ENCODE assay signal across 2 cellular contexts in the genomic region with DNA sequence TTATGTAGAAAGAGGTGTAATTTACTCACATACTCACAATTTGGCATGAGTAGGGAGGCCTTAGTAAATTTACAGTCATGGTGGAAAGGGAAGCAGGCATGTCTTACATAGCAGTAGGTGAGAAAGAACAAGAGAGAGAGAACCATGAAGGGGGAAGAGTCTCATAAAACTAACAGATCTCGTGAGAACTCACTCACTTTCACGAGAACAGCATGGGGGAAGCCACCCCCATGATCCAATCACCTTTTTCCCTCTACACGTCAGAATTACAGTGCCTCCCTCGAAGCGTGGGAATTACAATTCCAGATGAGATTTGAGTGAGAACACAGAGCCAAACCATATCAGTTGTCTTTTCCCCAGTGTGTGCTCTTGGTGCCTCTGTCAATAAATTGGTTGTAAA.
TF ChIP-seq lines count a peak whose summit lies in the region.

No MANE protein-coding gene starts in this region.

TF ChIP-seq in GM23338, 12 proteins besides CTCF, POLR2A, EP300 and RAD21 (continued from another document):
- no peak for TF ChIP-seq ZNF114 (CRISPR knock-in tag; IDR thresholded peaks at IDR 0.05)
- no peak for TF ChIP-seq EZH2phosphoT487 (IDR thresholded peaks at IDR 0.05; ENCODE audit: unreplicated experiment)
- TF ChIP-seq, protein P1, sequence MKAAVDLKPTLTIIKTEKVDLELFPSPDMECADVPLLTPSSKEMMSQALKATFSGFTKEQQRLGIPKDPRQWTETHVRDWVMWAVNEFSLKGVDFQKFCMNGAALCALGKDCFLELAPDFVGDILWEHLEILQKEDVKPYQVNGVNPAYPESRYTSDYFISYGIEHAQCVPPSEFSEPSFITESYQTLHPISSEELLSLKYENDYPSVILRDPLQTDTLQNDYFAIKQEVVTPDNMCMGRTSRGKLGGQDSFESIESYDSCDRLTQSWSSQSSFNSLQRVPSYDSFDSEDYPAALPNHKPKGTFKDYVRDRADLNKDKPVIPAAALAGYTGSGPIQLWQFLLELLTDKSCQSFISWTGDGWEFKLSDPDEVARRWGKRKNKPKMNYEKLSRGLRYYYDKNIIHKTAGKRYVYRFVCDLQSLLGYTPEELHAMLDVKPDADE (IDR thresholded peaks at IDR 0.05), result no peak
- TF ChIP-seq CREB1 (CRISPR knock-in tag; IDR thresholded peaks at IDR 0.05; ENCODE audit: low read depth), result no peak
- no peak for TF ChIP-seq EZH2 (IDR thresholded peaks at IDR 0.05; ENCODE audit: low read depth, unreplicated experiment)
- TF ChIP-seq JUNB (IDR thresholded peaks at IDR 0.05; ENCODE audit: unreplicated experiment), result no peak
- no peak for TF ChIP-seq NANOG (IDR thresholded peaks at IDR 0.05; ENCODE audit: borderline replicate concordance)
- TF ChIP-seq, protein P2, sequence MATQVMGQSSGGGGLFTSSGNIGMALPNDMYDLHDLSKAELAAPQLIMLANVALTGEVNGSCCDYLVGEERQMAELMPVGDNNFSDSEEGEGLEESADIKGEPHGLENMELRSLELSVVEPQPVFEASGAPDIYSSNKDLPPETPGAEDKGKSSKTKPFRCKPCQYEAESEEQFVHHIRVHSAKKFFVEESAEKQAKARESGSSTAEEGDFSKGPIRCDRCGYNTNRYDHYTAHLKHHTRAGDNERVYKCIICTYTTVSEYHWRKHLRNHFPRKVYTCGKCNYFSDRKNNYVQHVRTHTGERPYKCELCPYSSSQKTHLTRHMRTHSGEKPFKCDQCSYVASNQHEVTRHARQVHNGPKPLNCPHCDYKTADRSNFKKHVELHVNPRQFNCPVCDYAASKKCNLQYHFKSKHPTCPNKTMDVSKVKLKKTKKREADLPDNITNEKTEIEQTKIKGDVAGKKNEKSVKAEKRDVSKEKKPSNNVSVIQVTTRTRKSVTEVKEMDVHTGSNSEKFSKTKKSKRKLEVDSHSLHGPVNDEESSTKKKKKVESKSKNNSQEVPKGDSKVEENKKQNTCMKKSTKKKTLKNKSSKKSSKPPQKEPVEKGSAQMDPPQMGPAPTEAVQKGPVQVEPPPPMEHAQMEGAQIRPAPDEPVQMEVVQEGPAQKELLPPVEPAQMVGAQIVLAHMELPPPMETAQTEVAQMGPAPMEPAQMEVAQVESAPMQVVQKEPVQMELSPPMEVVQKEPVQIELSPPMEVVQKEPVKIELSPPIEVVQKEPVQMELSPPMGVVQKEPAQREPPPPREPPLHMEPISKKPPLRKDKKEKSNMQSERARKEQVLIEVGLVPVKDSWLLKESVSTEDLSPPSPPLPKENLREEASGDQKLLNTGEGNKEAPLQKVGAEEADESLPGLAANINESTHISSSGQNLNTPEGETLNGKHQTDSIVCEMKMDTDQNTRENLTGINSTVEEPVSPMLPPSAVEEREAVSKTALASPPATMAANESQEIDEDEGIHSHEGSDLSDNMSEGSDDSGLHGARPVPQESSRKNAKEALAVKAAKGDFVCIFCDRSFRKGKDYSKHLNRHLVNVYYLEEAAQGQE (IDR thresholded peaks at IDR 0.05; ENCODE audit: unreplicated experiment), result no peak
- TF ChIP-seq, protein P3, sequence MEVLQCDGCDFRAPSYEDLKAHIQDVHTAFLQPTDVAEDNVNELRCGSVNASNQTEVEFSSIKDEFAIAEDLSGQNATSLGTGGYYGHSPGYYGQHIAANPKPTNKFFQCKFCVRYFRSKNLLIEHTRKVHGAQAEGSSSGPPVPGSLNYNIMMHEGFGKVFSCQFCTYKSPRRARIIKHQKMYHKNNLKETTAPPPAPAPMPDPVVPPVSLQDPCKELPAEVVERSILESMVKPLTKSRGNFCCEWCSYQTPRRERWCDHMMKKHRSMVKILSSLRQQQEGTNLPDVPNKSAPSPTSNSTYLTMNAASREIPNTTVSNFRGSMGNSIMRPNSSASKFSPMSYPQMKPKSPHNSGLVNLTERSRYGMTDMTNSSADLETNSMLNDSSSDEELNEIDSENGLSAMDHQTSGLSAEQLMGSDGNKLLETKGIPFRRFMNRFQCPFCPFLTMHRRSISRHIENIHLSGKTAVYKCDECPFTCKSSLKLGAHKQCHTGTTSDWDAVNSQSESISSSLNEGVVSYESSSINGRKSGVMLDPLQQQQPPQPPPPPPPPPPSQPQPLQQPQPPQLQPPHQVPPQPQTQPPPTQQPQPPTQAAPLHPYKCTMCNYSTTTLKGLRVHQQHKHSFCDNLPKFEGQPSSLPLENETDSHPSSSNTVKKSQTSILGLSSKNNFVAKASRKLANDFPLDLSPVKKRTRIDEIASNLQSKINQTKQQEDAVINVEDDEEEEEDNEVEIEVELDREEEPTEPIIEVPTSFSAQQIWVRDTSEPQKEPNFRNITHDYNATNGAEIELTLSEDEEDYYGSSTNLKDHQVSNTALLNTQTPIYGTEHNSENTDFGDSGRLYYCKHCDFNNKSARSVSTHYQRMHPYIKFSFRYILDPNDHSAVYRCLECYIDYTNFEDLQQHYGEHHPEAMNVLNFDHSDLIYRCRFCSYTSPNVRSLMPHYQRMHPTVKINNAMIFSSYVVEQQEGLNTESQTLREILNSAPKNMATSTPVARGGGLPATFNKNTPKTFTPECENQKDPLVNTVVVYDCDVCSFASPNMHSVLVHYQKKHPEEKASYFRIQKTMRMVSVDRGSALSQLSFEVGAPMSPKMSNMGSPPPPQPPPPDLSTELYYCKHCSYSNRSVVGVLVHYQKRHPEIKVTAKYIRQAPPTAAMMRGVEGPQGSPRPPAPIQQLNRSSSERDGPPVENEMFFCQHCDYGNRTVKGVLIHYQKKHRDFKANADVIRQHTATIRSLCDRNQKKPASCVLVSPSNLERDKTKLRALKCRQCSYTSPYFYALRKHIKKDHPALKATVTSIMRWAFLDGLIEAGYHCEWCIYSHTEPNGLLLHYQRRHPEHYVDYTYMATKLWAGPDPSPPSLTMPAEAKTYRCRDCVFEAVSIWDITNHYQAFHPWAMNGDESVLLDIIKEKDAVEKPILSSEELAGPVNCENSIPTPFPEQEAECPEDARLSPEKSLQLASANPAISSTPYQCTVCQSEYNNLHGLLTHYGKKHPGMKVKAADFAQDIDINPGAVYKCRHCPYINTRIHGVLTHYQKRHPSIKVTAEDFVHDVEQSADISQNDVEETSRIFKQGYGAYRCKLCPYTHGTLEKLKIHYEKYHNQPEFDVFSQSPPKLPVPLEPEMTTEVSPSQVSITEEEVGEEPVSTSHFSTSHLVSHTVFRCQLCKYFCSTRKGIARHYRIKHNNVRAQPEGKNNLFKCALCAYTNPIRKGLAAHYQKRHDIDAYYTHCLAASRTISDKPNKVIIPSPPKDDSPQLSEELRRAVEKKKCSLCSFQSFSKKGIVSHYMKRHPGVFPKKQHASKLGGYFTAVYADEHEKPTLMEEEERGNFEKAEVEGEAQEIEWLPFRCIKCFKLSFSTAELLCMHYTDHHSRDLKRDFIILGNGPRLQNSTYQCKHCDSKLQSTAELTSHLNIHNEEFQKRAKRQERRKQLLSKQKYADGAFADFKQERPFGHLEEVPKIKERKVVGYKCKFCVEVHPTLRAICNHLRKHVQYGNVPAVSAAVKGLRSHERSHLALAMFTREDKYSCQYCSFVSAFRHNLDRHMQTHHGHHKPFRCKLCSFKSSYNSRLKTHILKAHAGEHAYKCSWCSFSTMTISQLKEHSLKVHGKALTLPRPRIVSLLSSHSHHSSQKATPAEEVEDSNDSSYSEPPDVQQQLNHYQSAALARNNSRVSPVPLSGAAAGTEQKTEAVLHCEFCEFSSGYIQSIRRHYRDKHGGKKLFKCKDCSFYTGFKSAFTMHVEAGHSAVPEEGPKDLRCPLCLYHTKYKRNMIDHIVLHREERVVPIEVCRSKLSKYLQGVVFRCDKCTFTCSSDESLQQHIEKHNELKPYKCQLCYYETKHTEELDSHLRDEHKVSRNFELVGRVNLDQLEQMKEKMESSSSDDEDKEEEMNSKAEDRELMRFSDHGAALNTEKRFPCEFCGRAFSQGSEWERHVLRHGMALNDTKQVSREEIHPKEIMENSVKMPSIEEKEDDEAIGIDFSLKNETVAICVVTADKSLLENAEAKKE (CRISPR knock-in tag; IDR thresholded peaks at IDR 0.05), result no peak

TF ChIP-seq in WTC11, 78 proteins besides CTCF, POLR2A, EP300 and RAD21 (continues in another document):
- TF ChIP-seq, protein P4, sequence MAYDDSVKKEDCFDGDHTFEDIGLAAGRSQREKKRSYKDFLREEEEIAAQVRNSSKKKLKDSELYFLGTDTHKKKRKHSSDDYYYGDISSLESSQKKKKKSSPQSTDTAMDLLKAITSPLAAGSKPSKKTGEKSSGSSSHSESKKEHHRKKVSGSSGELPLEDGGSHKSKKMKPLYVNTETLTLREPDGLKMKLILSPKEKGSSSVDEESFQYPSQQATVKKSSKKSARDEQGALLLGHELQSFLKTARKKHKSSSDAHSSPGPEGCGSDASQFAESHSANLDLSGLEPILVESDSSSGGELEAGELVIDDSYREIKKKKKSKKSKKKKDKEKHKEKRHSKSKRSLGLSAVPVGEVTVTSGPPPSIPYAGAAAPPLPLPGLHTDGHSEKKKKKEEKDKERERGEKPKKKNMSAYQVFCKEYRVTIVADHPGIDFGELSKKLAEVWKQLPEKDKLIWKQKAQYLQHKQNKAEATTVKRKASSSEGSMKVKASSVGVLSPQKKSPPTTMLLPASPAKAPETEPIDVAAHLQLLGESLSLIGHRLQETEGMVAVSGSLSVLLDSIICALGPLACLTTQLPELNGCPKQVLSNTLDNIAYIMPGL (CRISPR knock-in tag; IDR thresholded peaks at IDR 0.05), result no peak
- TF ChIP-seq ZNF671 (CRISPR knock-in tag; IDR thresholded peaks at IDR 0.05), result no peak
- no peak for TF ChIP-seq ZNF416 (CRISPR knock-in tag; IDR thresholded peaks at IDR 0.05)
- TF ChIP-seq, protein P5, sequence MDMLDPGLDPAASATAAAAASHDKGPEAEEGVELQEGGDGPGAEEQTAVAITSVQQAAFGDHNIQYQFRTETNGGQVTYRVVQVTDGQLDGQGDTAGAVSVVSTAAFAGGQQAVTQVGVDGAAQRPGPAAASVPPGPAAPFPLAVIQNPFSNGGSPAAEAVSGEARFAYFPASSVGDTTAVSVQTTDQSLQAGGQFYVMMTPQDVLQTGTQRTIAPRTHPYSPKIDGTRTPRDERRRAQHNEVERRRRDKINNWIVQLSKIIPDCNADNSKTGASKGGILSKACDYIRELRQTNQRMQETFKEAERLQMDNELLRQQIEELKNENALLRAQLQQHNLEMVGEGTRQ (CRISPR knock-in tag; IDR thresholded peaks at IDR 0.05), result no peak
- TF ChIP-seq, protein P6, sequence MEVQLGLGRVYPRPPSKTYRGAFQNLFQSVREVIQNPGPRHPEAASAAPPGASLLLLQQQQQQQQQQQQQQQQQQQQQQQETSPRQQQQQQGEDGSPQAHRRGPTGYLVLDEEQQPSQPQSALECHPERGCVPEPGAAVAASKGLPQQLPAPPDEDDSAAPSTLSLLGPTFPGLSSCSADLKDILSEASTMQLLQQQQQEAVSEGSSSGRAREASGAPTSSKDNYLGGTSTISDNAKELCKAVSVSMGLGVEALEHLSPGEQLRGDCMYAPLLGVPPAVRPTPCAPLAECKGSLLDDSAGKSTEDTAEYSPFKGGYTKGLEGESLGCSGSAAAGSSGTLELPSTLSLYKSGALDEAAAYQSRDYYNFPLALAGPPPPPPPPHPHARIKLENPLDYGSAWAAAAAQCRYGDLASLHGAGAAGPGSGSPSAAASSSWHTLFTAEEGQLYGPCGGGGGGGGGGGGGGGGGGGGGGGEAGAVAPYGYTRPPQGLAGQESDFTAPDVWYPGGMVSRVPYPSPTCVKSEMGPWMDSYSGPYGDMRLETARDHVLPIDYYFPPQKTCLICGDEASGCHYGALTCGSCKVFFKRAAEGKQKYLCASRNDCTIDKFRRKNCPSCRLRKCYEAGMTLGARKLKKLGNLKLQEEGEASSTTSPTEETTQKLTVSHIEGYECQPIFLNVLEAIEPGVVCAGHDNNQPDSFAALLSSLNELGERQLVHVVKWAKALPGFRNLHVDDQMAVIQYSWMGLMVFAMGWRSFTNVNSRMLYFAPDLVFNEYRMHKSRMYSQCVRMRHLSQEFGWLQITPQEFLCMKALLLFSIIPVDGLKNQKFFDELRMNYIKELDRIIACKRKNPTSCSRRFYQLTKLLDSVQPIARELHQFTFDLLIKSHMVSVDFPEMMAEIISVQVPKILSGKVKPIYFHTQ (CRISPR knock-in tag; IDR thresholded peaks at IDR 0.05), result no peak
- TF ChIP-seq IRF2 (CRISPR knock-in tag; IDR thresholded peaks at IDR 0.05; ENCODE audit: borderline replicate concordance, low read depth), result no peak
- TF ChIP-seq, protein P7, sequence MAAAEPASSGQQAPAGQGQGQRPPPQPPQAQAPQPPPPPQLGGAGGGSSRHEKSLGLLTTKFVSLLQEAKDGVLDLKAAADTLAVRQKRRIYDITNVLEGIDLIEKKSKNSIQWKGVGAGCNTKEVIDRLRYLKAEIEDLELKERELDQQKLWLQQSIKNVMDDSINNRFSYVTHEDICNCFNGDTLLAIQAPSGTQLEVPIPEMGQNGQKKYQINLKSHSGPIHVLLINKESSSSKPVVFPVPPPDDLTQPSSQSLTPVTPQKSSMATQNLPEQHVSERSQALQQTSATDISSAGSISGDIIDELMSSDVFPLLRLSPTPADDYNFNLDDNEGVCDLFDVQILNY (CRISPR knock-in tag; IDR thresholded peaks at IDR 0.05), result no peak
- TF ChIP-seq ZNF219 (CRISPR knock-in tag; IDR thresholded peaks at IDR 0.05; ENCODE audit: borderline replicate concordance), result no peak
- no peak for TF ChIP-seq GRHL2 (CRISPR knock-in tag; IDR thresholded peaks at IDR 0.05; ENCODE audit: insufficient replicate concordance, severe bottlenecking)
- TF ChIP-seq, protein P8, sequence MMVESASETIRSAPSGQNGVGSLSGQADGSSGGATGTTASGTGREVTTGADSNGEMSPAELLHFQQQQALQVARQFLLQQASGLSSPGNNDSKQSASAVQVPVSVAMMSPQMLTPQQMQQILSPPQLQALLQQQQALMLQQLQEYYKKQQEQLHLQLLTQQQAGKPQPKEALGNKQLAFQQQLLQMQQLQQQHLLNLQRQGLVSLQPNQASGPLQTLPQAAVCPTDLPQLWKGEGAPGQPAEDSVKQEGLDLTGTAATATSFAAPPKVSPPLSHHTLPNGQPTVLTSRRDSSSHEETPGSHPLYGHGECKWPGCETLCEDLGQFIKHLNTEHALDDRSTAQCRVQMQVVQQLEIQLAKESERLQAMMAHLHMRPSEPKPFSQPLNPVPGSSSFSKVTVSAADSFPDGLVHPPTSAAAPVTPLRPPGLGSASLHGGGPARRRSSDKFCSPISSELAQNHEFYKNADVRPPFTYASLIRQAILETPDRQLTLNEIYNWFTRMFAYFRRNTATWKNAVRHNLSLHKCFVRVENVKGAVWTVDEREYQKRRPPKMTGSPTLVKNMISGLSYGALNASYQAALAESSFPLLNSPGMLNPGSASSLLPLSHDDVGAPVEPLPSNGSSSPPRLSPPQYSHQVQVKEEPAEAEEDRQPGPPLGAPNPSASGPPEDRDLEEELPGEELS (CRISPR knock-in tag; IDR thresholded peaks at IDR 0.05), result no peak
- TF ChIP-seq, protein P9, sequence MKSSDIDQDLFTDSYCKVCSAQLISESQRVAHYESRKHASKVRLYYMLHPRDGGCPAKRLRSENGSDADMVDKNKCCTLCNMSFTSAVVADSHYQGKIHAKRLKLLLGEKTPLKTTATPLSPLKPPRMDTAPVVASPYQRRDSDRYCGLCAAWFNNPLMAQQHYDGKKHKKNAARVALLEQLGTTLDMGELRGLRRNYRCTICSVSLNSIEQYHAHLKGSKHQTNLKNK (CRISPR knock-in tag; IDR thresholded peaks at IDR 0.05), result no peak
- no peak for TF ChIP-seq ZNF232 (CRISPR knock-in tag; IDR thresholded peaks at IDR 0.05)
- TF ChIP-seq, protein P10, sequence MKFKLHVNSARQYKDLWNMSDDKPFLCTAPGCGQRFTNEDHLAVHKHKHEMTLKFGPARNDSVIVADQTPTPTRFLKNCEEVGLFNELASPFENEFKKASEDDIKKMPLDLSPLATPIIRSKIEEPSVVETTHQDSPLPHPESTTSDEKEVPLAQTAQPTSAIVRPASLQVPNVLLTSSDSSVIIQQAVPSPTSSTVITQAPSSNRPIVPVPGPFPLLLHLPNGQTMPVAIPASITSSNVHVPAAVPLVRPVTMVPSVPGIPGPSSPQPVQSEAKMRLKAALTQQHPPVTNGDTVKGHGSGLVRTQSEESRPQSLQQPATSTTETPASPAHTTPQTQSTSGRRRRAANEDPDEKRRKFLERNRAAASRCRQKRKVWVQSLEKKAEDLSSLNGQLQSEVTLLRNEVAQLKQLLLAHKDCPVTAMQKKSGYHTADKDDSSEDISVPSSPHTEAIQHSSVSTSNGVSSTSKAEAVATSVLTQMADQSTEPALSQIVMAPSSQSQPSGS (CRISPR knock-in tag; IDR thresholded peaks at IDR 0.05; ENCODE audit: borderline replicate concordance, low read depth), result no peak
- no peak for TF ChIP-seq NR3C1 (CRISPR knock-in tag; conservative IDR thresholded peaks at IDR 0.05; ENCODE audit: low read depth)
- TF ChIP-seq GABPB1 (CRISPR knock-in tag; IDR thresholded peaks at IDR 0.05), result no peak
- TF ChIP-seq ELF4 (CRISPR knock-in tag; IDR thresholded peaks at IDR 0.05; ENCODE audit: low read depth), result no peak
- TF ChIP-seq NFYB (CRISPR knock-in tag; conservative IDR thresholded peaks at IDR 0.05; ENCODE audit: low read depth), result no peak
